1 cellular context compared by ENCODE assay signal in genomic region chr5:180071418-180072255, GRCh38.
TF ChIP-seq lines count a peak whose summit lies in the region.

Gene RNF130 (minus strand): TSS chr5:180071759. CDS start chr5:180071702, 57 bp downstream.

TF ChIP-seq in HepG2, 621 proteins besides CTCF, POLR2A, EP300 and RAD21 (continued from another document and continues in another):
- peak; percentile 98; the same call in 1 of the 2 replicates for TF ChIP-seq SNAPC5 (CRISPR knock-in tag; IDR thresholded peaks at IDR 0.05; ENCODE audit: borderline replicate concordance)
- peak; percentile 96 for TF ChIP-seq ZNF331 (CRISPR knock-in tag; IDR thresholded peaks at IDR 0.05)
- TF ChIP-seq ZKSCAN1 (IDR thresholded peaks at IDR 0.05; ENCODE audit: low read length): no peak
- peak; percentile 93; the same call in 1 of the 2 replicates for TF ChIP-seq KLF9 (CRISPR knock-in tag; IDR thresholded peaks at IDR 0.05; ENCODE audit: low read depth)
- TF ChIP-seq MXD3 (CRISPR knock-in tag; IDR thresholded peaks at IDR 0.05): peak; percentile 99
- TF ChIP-seq ZZZ3 (CRISPR knock-in tag; IDR thresholded peaks at IDR 0.05; ENCODE audit: borderline replicate concordance): no peak
- no peak for TF ChIP-seq HDAC6 (IDR thresholded peaks at IDR 0.05; ENCODE audit: low read depth, low read length)
- TF ChIP-seq ZNF773 (CRISPR knock-in tag; IDR thresholded peaks at IDR 0.05; ENCODE audit: borderline replicate concordance): peak; percentile 99
- peak; percentile 77; the same call in 1 of the 2 replicates for TF ChIP-seq HOMEZ (CRISPR knock-in tag; IDR thresholded peaks at IDR 0.05; ENCODE audit: low read depth)
- TF ChIP-seq ZNF513 (CRISPR knock-in tag; conservative IDR thresholded peaks at IDR 0.05): no peak
- TF ChIP-seq KLF15 (CRISPR knock-in tag; IDR thresholded peaks at IDR 0.05; ENCODE audit: borderline replicate concordance): peak; percentile 96; the same call in 1 of the 2 replicates
- peak; percentile 66 for TF ChIP-seq ZNF205 (CRISPR knock-in tag; IDR thresholded peaks at IDR 0.05)
- TF ChIP-seq ZNF143 (CRISPR knock-in tag; IDR thresholded peaks at IDR 0.05): peak; percentile 67
- peak; percentile 43; the same call in 1 of the 2 replicates for TF ChIP-seq NFYB (CRISPR knock-in tag; IDR thresholded peaks at IDR 0.05)
- peak; percentile 95 for TF ChIP-seq ZNF546 (CRISPR knock-in tag; conservative IDR thresholded peaks at IDR 0.05)
- TF ChIP-seq SRSF1 (optimal IDR thresholded peaks at IDR 0.05; ENCODE audit: low read depth, low read length): no peak
- no peak for TF ChIP-seq ZNF646 (CRISPR knock-in tag; IDR thresholded peaks at IDR 0.05)
- TF ChIP-seq KDM5A (IDR thresholded peaks at IDR 0.05; ENCODE audit: borderline replicate concordance, low read length): peak; percentile 57; the same call in 1 of the 2 replicates
- TF ChIP-seq CBX1 (IDR thresholded peaks at IDR 0.05; ENCODE audit: low read depth): peak; percentile 88
- no peak for TF ChIP-seq SRF (IDR thresholded peaks at IDR 0.05; ENCODE audit: low read depth, low read length)
- peak; percentile 93 for TF ChIP-seq HOXA9 (CRISPR knock-in tag; IDR thresholded peaks at IDR 0.05; ENCODE audit: borderline replicate concordance)
- TF ChIP-seq ZSCAN29 (CRISPR knock-in tag; conservative IDR thresholded peaks at IDR 0.05): 0 out of 2 replicates have a peak, but pooled peaks have one; percentile 46
- peak; percentile 98 for TF ChIP-seq BCL3 (CRISPR knock-in tag; IDR thresholded peaks at IDR 0.05)
- peak; percentile 95 for TF ChIP-seq PBX3 (CRISPR knock-in tag; IDR thresholded peaks at IDR 0.05; ENCODE audit: borderline replicate concordance)
- TF ChIP-seq CBX2 (IDR thresholded peaks at IDR 0.05; ENCODE audit: low read depth, low read length): no peak
- peak; percentile 99 for TF ChIP-seq CBX2 (CRISPR knock-in tag; IDR thresholded peaks at IDR 0.05; ENCODE audit: low read depth)
- TF ChIP-seq CENPT (CRISPR knock-in tag; IDR thresholded peaks at IDR 0.05; ENCODE audit: low read depth): peak; percentile 92; the same call in 1 of the 2 replicates
- no peak for TF ChIP-seq ZNF17 (CRISPR knock-in tag; IDR thresholded peaks at IDR 0.05)
- peak; percentile 47; the same call in 1 of the 2 replicates for TF ChIP-seq SIX4 (CRISPR knock-in tag; IDR thresholded peaks at IDR 0.05)
- no peak for TF ChIP-seq HNRNPUL1 (IDR thresholded peaks at IDR 0.05; ENCODE audit: low read depth, low read length)
- peak; percentile 94 for TF ChIP-seq ZNF18 (CRISPR knock-in tag; IDR thresholded peaks at IDR 0.05; ENCODE audit: insufficient replicate concordance)
- peak; percentile 84; the same call in 1 of the 2 replicates for TF ChIP-seq TFE3 (CRISPR knock-in tag; IDR thresholded peaks at IDR 0.05)
- peak; percentile 91; the same call in 1 of the 2 replicates for TF ChIP-seq ZNF264 (CRISPR knock-in tag; IDR thresholded peaks at IDR 0.05)
- TF ChIP-seq ZFP41 (CRISPR knock-in tag; IDR thresholded peaks at IDR 0.05; ENCODE audit: borderline replicate concordance): peak; percentile 94; the same call in 1 of the 2 replicates
- peak; percentile 78; the same call in 1 of the 2 replicates for TF ChIP-seq KDM2A (CRISPR knock-in tag; IDR thresholded peaks at IDR 0.05; ENCODE audit: borderline replicate concordance, low read depth)
- peak; percentile 97 for TF ChIP-seq BRCA1 (CRISPR knock-in tag; IDR thresholded peaks at IDR 0.05)
- no peak for TF ChIP-seq MLLT10 (CRISPR knock-in tag; IDR thresholded peaks at IDR 0.05)
- TF ChIP-seq TCF12 (IDR thresholded peaks at IDR 0.05): no peak
- no peak; the same call in 1 of the 2 replicates for TF ChIP-seq TCF12 (CRISPR knock-in tag; IDR thresholded peaks at IDR 0.05)
- TF ChIP-seq BCLAF1 (IDR thresholded peaks at IDR 0.05): no peak
- peak; percentile 66 for TF ChIP-seq MLX (CRISPR knock-in tag; IDR thresholded peaks at IDR 0.05)
- no peak; the same call in 1 of the 2 replicates for TF ChIP-seq GATAD2A (CRISPR knock-in tag; IDR thresholded peaks at IDR 0.05)
- TF ChIP-seq ZNF790 (CRISPR knock-in tag; IDR thresholded peaks at IDR 0.05; ENCODE audit: borderline replicate concordance): peak; percentile 93; the same call in 1 of the 2 replicates
